In genomic region chr9:495739-496138, GRCh38 we compare ENCODE assay signal across 19 cellular contexts.
"Had no signal": no experiment of that assay in that cellular context is flagged by ENCODE, and none has a peak within 500 bp of the region (broad histone marks: within the 10 kb centered on the region; RNA-seq: fewer than 3 reads in every experiment).

No MANE protein-coding gene starts in this region.

- H3K36me3 ChIP-seq: esophagus squamous epithelium, gastroesophageal sphincter, left ventricle myocardium inferior, lower lobe of right lung, right atrium auricular region, tibial artery, upper lobe of left lung, uterus had no signal

- H3K9me3 ChIP-seq: esophagus squamous epithelium, gastroesophageal sphincter, left ventricle myocardium inferior, lower lobe of right lung, right atrium auricular region, tibial artery, upper lobe of left lung, uterus had no signal

- ATAC-seq: gastroesophageal sphincter, lower lobe of right lung had no signal

- H3K27me3 ChIP-seq: gastroesophageal sphincter, right atrium auricular region, upper lobe of left lung, uterus had no signal

- H3K27ac ChIP-seq: epithelial cell of prostate, esophagus squamous epithelium, gastroesophageal sphincter, left ventricle myocardium inferior, lower lobe of right lung, right atrium auricular region, tibial artery, upper lobe of left lung, uterus had no signal

- H3K4me1 ChIP-seq: esophagus squamous epithelium, gastroesophageal sphincter, left ventricle myocardium inferior, right atrium auricular region, tibial artery, upper lobe of left lung, uterus had no signal

- H3K4me3 ChIP-seq: esophagus squamous epithelium, gastroesophageal sphincter, left ventricle myocardium inferior, lower lobe of right lung, right atrium auricular region, smooth muscle cell, tibial artery, upper lobe of left lung, uterus had no signal

- DNase-seq: effector memory CD4-positive, alpha-beta T cell; esophagus squamous epithelium; foreskin fibroblast; glutamatergic neuron; islet precursor cell; left ventricle myocardium inferior; lower lobe of right lung; midbrain; naive B cell; posterior cingulate gyrus; stimulated activated CD4-positive, alpha-beta T cell treated with anti-CD3 and anti-CD28 coated beads, Interleukin-2, amount 100 ng/mL, for 48 hours; stimulated activated naive CD4-positive, alpha-beta T cell treated with Interleukin-2 at 50 U/mL for 16 hours; tibial artery; upper lobe of left lung; uterus had no signal
